8 cellular contexts compared by ENCODE assay signal in genomic region chr6:29793036-29793356, GRCh38. TPM values are rescaled to one million over a fixed set of nuclear protein-coding genes. Genes with fewer than 3 reads are reported as not detected.
DNase-seq lines count a peak whose midpoint lies in the region; ATAC-seq, FAIRE-seq and TF ChIP-seq lines count a peak whose summit lies in the region.

No MANE protein-coding gene starts in this region.

- H3K4me1 ChIP-seq in ES-I3 (ENCODE audit: insufficient read depth, low read length) = no peaks in the 10 kb centered on the region
- H3K4me1 ChIP-seq in skeletal muscle tissue (ENCODE audit: control insufficient read depth in 3 of 3, insufficient read depth in 3 of 3, low read length in 3 of 3) = peaks cover 0 to 13% (median 8%) of the 10 kb centered on the region in 3 donors

- peak overlapping the region in 2 of 3 donors; percentile 60 to 67 for H3K4me3 ChIP-seq in skeletal muscle tissue (ENCODE audit: low read length in 3 of 3)

- H3K9me3 ChIP-seq in ES-I3 (ENCODE audit: control insufficient read depth, insufficient read depth, low read length) (no peaks in the 10 kb centered on the region), T-helper 17 cell (ENCODE audit: control insufficient read depth, low read length, poor library complexity, severe bottlenecking) (no peaks in the 10 kb centered on the region), skeletal muscle tissue (ENCODE audit: control insufficient read depth in 3 of 3, low read length in 3 of 3) (no peaks in the 10 kb centered on the region)

- H3K27ac ChIP-seq in skeletal muscle tissue (ENCODE audit: low read depth, low read length) = no peak overlapping the region

- no peaks in the 10 kb centered on the region for H3K36me3 ChIP-seq in ES-I3 (ENCODE audit: insufficient read depth, low read length)
- H3K36me3 ChIP-seq in skeletal muscle tissue (ENCODE audit: control insufficient read depth in 3 of 3, insufficient read depth in 3 of 3, low read length in 3 of 3) = no peaks in the 10 kb centered on the region

- ATAC-seq in T-helper 17 cell (no peak), HG03354 (IDR thresholded peaks at IDR 0.05; ENCODE audit: poor library complexity, severe bottlenecking, unreplicated experiment) (no peak)

- H3K9ac ChIP-seq in ES-I3 (ENCODE audit: low read depth, low read length) = peak overlapping the region; percentile 74; the same call in 1 of the 2 replicates
- no peak overlapping the region for H3K9ac ChIP-seq in skeletal muscle tissue (ENCODE audit: low read depth in 1 of 3, low read length in 3 of 3)

- peaks cover under 1% of the 10 kb centered on the region for H3K9me3 Mint-ChIP-seq in glutamatergic neuron (ENCODE audit: unreplicated experiment)

- no peak for TF ChIP-seq POLR2A in H54 (IDR thresholded peaks at IDR 0.05; ENCODE audit: low read depth, low read length)

- H3K36me3 Mint-ChIP-seq in T-helper 17 cell (ENCODE audit: low read depth) (no peaks in the 10 kb centered on the region), glutamatergic neuron (ENCODE audit: unreplicated experiment) (peaks cover 6% of the 10 kb centered on the region)

- TF ChIP-seq CTCF in glutamatergic neuron (IDR thresholded peaks at IDR 0.05; ENCODE audit: partially characterized antibody, unreplicated experiment) = no peak

- no peak for FAIRE-seq in H54 (lab: Jason Lieb, UNC)

- peak overlapping the region; percentile 89 for H3K4me3 Mint-ChIP-seq in T-helper 17 cell
- H3K4me3 Mint-ChIP-seq in glutamatergic neuron (ENCODE audit: unreplicated experiment) = peak overlapping the region; percentile 75

- H3K4me1 Mint-ChIP-seq in T-helper 17 cell = peaks cover 15% of the 10 kb centered on the region
- H3K4me1 Mint-ChIP-seq in glutamatergic neuron (ENCODE audit: low read depth, unreplicated experiment) = no peaks in the 10 kb centered on the region

- no peak for DNase-seq in T-helper 17 cell
- DNase-seq in glutamatergic neuron = no peak
- DNase-seq in foreskin melanocyte = no peak
- no peak for DNase-seq in H54 (ENCODE audit: insufficient read length, low spot score)
- no peak for DNase-seq in NCI-H748 (lab: John Stamatoyannopoulos, UW; ENCODE audit: unreplicated experiment)

- H3K27me3 Mint-ChIP-seq in T-helper 17 cell (peaks cover 15% of the 10 kb centered on the region), glutamatergic neuron (ENCODE audit: unreplicated experiment) (peaks cover 5% of the 10 kb centered on the region)

- H3K27me3 ChIP-seq in skeletal muscle tissue (ENCODE audit: control insufficient read depth in 3 of 3, insufficient read depth in 3 of 3, low read length in 3 of 3) = peaks cover 19 to 32% (median 19%) of the 10 kb centered on the region in 3 donors

- peak overlapping the region; percentile 67 for H3K27ac Mint-ChIP-seq in T-helper 17 cell
- H3K27ac Mint-ChIP-seq in glutamatergic neuron (ENCODE audit: unreplicated experiment) = no peak overlapping the region

RNA-seq across cellular contexts. Expression of gene HLA-G, which starts 34.6 kb away (rescaled TPM):
- under 1 TPM in 1 of 2 donors, not detected in 1; 0.85 TPM for total RNA-seq in T-helper 17 cell
- total RNA-seq in glutamatergic neuron (ENCODE audit: unreplicated experiment) = not detected
- total RNA-seq in skeletal muscle tissue = not detected
